8 cellular contexts compared by ENCODE assay signal in genomic region chr4:128863314-128864075, GRCh38. TPM values are rescaled to one million over a fixed set of nuclear protein-coding genes. Genes with fewer than 3 reads are reported as not detected.
DNase-seq lines count a peak whose midpoint lies in the region; ATAC-seq and TF ChIP-seq lines count a peak whose summit lies in the region.

No MANE protein-coding gene starts in this region.

- no peak overlapping the region for H3K27ac ChIP-seq in HEK293 (ENCODE audit: extremely low read depth, low read depth, low read length)

- no peaks in the 10 kb centered on the region for H3K27me3 Mint-ChIP-seq in activated CD8-positive, alpha-beta T cell treated with anti-CD3 and anti-CD28 coated beads for 36 hours

- no peak for ATAC-seq in activated CD8-positive, alpha-beta T cell treated with anti-CD3 and anti-CD28 coated beads for 36 hours
- ATAC-seq in GM19328 (IDR thresholded peaks at IDR 0.05; ENCODE audit: unreplicated experiment) = no peak

- no peak overlapping the region for H3K4me3 ChIP-seq in HEK293 (ENCODE audit: low read depth, low read length)

- H3K4me1 ChIP-seq in HEK293 (ENCODE audit: control insufficient read depth, insufficient read depth, low read length) = no peaks in the 10 kb centered on the region

- H3K27ac Mint-ChIP-seq in activated CD8-positive, alpha-beta T cell treated with anti-CD3 and anti-CD28 coated beads for 36 hours = peak overlapping the region; percentile 80

- intact Hi-C loops in activated CD8-positive, alpha-beta T cell treated with anti-CD3 and anti-CD28 coated beads for 36 hours (cut with micrococcal nuclease) = loop anchor here (5.0 kb wide), 1 partner anchor 51 kb away; no protein-coding TSS in a partner anchor

- no peak overlapping the region for H3K4me3 Mint-ChIP-seq in activated CD8-positive, alpha-beta T cell treated with anti-CD3 and anti-CD28 coated beads for 36 hours

- POLR2A ChIA-PET in HEK293 (lab: Yijun Ruan, JAX) = no interaction called here
- POLR2A ChIA-PET in activated CD8-positive, alpha-beta T cell treated with anti-CD3 and anti-CD28 coated beads for 36 hours (lab: Charles Lee) = interaction anchor here (1.0 kb wide), 1 partner anchor 9 kb away, joined by 4 read pairs; no protein-coding TSS in a partner anchor

- H3K9me3 Mint-ChIP-seq in activated CD8-positive, alpha-beta T cell treated with anti-CD3 and anti-CD28 coated beads for 36 hours = no peaks in the 10 kb centered on the region

- H3K36me3 Mint-ChIP-seq in activated CD8-positive, alpha-beta T cell treated with anti-CD3 and anti-CD28 coated beads for 36 hours (ENCODE audit: low read depth) = peaks cover 69% of the 10 kb centered on the region

- DNase-seq in COR-L47 (lab: John Stamatoyannopoulos, UW) (peak; percentile 46), NCI-H446 treated with DMSO at 0.1 percent for 48 hours (lab: John Stamatoyannopoulos, UW) (peak; percentile 5), medulla oblongata (ENCODE audit: extremely low spot score) (peak; percentile 93)
- DNase-seq in activated CD8-positive, alpha-beta T cell treated with anti-CD3 and anti-CD28 coated beads for 36 hours = peak; percentile 66
- peak; percentile 65 for DNase-seq in effector CD4-positive, alpha-beta T cell
- peak; percentile 48 for DNase-seq in stimulated activated CD8-positive, alpha-beta memory T cell treated with anti-CD3 and anti-CD28 coated beads, Interleukin-15, amount 100 ng/mL, for 1 hour (ENCODE audit: low read depth)

- CTCF ChIA-PET in HEK293 (lab: Yijun Ruan, JAX) = interaction anchor here (0.5 to 1.4 kb wide), 14 partner anchors 9 to 413 kb away, joined by 3 to 7 read pairs (median 3); no protein-coding TSS in a partner anchor
- CTCF ChIA-PET in activated CD8-positive, alpha-beta T cell treated with anti-CD3 and anti-CD28 coated beads for 36 hours (lab: Charles Lee) = interaction anchor here (0.5 to 3.1 kb wide), 16 partner anchors 8 to 671 kb away, joined by 3 to 26 read pairs (median 4); no protein-coding TSS in a partner anchor

- peak; percentile 31; the same call in 1 of the 2 replicates for TF ChIP-seq CTCF in HEK293 (tag by site-specific recombination; IDR thresholded peaks at IDR 0.05)
- peak; percentile 94 for TF ChIP-seq CTCF in activated CD8-positive, alpha-beta T cell treated with anti-CD3 and anti-CD28 coated beads for 36 hours (IDR thresholded peaks at IDR 0.05)

- H3K36me3 ChIP-seq in HEK293 (ENCODE audit: control insufficient read depth in 2 of 2, insufficient read depth in 1 of 2, low read length in 2 of 2) = peaks cover 0 to 89% of the 10 kb centered on the region in 2 experiments; a peak in 2 of 3 replicates

- peaks cover 47% of the 10 kb centered on the region for H3K4me1 Mint-ChIP-seq in activated CD8-positive, alpha-beta T cell treated with anti-CD3 and anti-CD28 coated beads for 36 hours (ENCODE audit: low read depth)

- H3K9me3 ChIP-seq in HEK293 (ENCODE audit: control insufficient read depth, insufficient read depth, low read depth, low read length) = no peaks in the 10 kb centered on the region

TF ChIP-seq in HEK293, 187 proteins besides CTCF, POLR2A, EP300 and RAD21:
- TF ChIP-seq ZNF654 (tag by site-specific recombination; IDR thresholded peaks at IDR 0.05; ENCODE audit: low read depth) (peak; percentile 35), ZNF624 (tag by site-specific recombination; IDR thresholded peaks at IDR 0.05) (no peak), MYNN (tag by site-specific recombination; IDR thresholded peaks at IDR 0.05; ENCODE audit: borderline replicate concordance) (no peak), MEIS1 (CRISPR knock-in tag; IDR thresholded peaks at IDR 0.05; ENCODE audit: borderline replicate concordance) (no peak), OSR2 (tag by site-specific recombination; IDR thresholded peaks at IDR 0.05) (no peak), ZNF555 (tag by site-specific recombination; conservative IDR thresholded peaks at IDR 0.05) (no peak), ZNF221 (tag by site-specific recombination; IDR thresholded peaks at IDR 0.05; ENCODE audit: borderline replicate concordance) (no peak), ZFP41 (tag by site-specific recombination; IDR thresholded peaks at IDR 0.05; ENCODE audit: borderline replicate concordance) (no peak), IKZF3 (tag by site-specific recombination; IDR thresholded peaks at IDR 0.05) (peak; percentile 95), ZNF2 (tag by site-specific recombination; IDR thresholded peaks at IDR 0.05) (0 out of 2 replicates have a peak, but pooled peaks have one; percentile 32)
- TF ChIP-seq, protein P1, sequence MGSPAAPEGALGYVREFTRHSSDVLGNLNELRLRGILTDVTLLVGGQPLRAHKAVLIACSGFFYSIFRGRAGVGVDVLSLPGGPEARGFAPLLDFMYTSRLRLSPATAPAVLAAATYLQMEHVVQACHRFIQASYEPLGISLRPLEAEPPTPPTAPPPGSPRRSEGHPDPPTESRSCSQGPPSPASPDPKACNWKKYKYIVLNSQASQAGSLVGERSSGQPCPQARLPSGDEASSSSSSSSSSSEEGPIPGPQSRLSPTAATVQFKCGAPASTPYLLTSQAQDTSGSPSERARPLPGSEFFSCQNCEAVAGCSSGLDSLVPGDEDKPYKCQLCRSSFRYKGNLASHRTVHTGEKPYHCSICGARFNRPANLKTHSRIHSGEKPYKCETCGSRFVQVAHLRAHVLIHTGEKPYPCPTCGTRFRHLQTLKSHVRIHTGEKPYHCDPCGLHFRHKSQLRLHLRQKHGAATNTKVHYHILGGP (tag by site-specific recombination; IDR thresholded peaks at IDR 0.05) = no peak
- TF ChIP-seq, protein P2, sequence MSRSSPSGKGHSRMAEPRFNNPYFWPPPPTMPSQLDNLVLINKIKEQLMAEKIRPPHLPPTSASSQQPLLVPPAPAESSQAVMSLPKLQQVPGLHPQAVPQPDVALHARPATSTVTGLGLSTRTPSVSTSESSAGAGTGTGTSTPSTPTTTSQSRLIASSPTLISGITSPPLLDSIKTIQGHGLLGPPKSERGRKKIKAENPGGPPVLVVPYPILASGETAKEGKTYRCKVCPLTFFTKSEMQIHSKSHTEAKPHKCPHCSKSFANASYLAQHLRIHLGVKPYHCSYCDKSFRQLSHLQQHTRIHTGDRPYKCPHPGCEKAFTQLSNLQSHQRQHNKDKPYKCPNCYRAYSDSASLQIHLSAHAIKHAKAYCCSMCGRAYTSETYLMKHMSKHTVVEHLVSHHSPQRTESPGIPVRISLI (tag by site-specific recombination; IDR thresholded peaks at IDR 0.05) = no peak
TF ChIP-seq in HEK293: peak in this region for 3.

RNA-seq across cellular contexts. Expression of gene JADE1, which starts 54.0 kb away (rescaled TPM):
- 10 to 100 TPM; 30.5 to 31.6 TPM for total RNA-seq in activated CD8-positive, alpha-beta T cell treated with anti-CD3 and anti-CD28 coated beads for 36 hours

Comparison
In these comparisons a context has a peak if more than half of its experiments do, and no peak if none do; other contexts are left out.
1. DNase-seq: peak in every context shown above with its lines; median percentile 93 in medulla oblongata; 66 in activated CD8-positive, alpha-beta T cell treated with anti-CD3 and anti-CD28 coated beads for 36 hours; 65 in effector CD4-positive, alpha-beta T cell; 48 in stimulated activated CD8-positive, alpha-beta memory T cell treated with anti-CD3 and anti-CD28 coated beads, Interleukin-15, amount 100 ng/mL, for 1 hour; 46 in COR-L47; 5 in NCI-H446 treated with DMSO at 0.1 percent for 48 hours.